ENCODE assay signal across 11 cellular contexts in the genomic region with DNA sequence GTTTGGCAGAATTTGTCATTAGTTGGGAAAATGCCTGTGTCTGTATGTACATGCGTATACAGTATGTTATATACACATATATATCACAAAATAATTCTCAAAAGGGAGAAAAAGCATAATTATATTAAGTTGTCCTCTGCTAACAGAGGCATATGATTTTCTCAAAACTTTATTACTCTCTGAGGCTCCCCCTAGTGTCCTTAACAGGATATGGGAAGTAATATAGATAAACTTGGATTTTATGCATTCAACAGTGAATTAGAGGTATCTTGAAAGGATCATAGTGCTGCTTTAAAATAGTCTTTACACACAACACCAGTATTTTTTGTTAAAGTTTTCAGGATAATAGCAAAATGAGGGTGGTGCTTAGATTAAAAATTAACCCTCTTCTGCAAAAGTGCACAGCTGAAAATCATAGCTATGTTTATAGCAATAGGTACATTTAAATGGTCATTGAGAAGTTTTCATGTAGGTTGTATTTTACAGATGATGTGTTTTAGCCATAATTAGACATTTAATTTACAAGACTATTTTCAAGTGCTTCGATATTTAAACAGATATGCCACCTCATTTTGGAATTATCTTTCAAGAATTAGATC.
DNase-seq lines count a peak whose midpoint lies in the region; ATAC-seq and TF ChIP-seq lines count a peak whose summit lies in the region.
"Had no signal": no experiment of that assay in that cellular context is flagged by ENCODE, and none has a peak within 500 bp of the region (broad histone marks: within the 10 kb centered on the region; RNA-seq: fewer than 3 reads in every experiment).

No MANE protein-coding gene starts in this region.

- H3K27me3 ChIP-seq in MM.1S (replicated peaks; ENCODE audit: insufficient read depth, low read length): no peaks in the 10 kb centered on the region

- intact Hi-C loops in Calu3 (cut with micrococcal nuclease; ENCODE audit: unreplicated experiment): no loop called here

- H3K4me2 ChIP-seq in MM.1S (ENCODE audit: low read depth, low read length): no peak overlapping the region

- H3K36me3 Mint-ChIP-seq in Calu3 (ENCODE audit: insufficient read depth, unreplicated experiment): no peaks in the 10 kb centered on the region
- H3K36me3 Mint-ChIP-seq: activated CD8-positive, alpha-beta memory T cell treated with anti-CD3 and anti-CD28 coated beads, Interleukin-2, amount 10 ng/mL, durations not matched to agents 7 days and 5 days; CD4-positive, CD25-positive, alpha-beta regulatory T cell had no signal

- H3K36me3 ChIP-seq in MM.1S (replicated peaks; ENCODE audit: insufficient read depth, low read length): no peaks in the 10 kb centered on the region

- no peak overlapping the region for H3K27ac Mint-ChIP-seq in Calu3 (ENCODE audit: unreplicated experiment)
- H3K27ac Mint-ChIP-seq: activated CD8-positive, alpha-beta memory T cell treated with anti-CD3 and anti-CD28 coated beads, Interleukin-2, amount 10 ng/mL, durations not matched to agents 7 days and 5 days; CD4-positive, CD25-positive, alpha-beta regulatory T cell had no signal

- H3K9me3 Mint-ChIP-seq in Calu3 (ENCODE audit: low read depth, unreplicated experiment): peaks cover 9% of the 10 kb centered on the region

- H3K4me1 Mint-ChIP-seq in Calu3 (ENCODE audit: low read depth, unreplicated experiment): no peaks in the 10 kb centered on the region
- H3K4me1 Mint-ChIP-seq: activated CD8-positive, alpha-beta memory T cell treated with anti-CD3 and anti-CD28 coated beads, Interleukin-2, amount 10 ng/mL, durations not matched to agents 7 days and 5 days had no signal

- no peaks in the 10 kb centered on the region for H3K79me2 ChIP-seq in MM.1S (ENCODE audit: low read length)

- CTCF ChIA-PET in Calu3 (lab: Charles Lee): no interaction called here

- no peak overlapping the region for H3K4me3 ChIP-seq in MM.1S (ENCODE audit: low read length)

- no TSS peak for BruUV-seq in Calu3 (replicated peaks; lab: Mats Ljungman, UMichigan)

- H3F3A ChIP-seq in MM.1S (ENCODE audit: insufficient read depth, low read length): no peaks in the 10 kb centered on the region

- H3K27me3 Mint-ChIP-seq in Calu3 (ENCODE audit: unreplicated experiment): no peaks in the 10 kb centered on the region
- H3K27me3 Mint-ChIP-seq: activated CD8-positive, alpha-beta memory T cell treated with anti-CD3 and anti-CD28 coated beads, Interleukin-2, amount 10 ng/mL, durations not matched to agents 7 days and 5 days; CD4-positive, CD25-positive, alpha-beta regulatory T cell had no signal

- peak; percentile 26 for DNase-seq in NCI-H146 (lab: John Stamatoyannopoulos, UW)
- DNase-seq in NCI-H146 treated with DMSO at 0.1 percent for 48 hours (lab: John Stamatoyannopoulos, UW; ENCODE audit: unreplicated experiment): no peak
- peak; percentile 34 for DNase-seq in MM.1S
- DNase-seq in dermis blood vessel endothelial cell: peak; percentile 1
- peak; percentile 4 for DNase-seq in renal cortical epithelial cell (ENCODE audit: low read depth)
- no peak for DNase-seq in Calu3
- DNase-seq in activated effector memory CD4-positive, alpha-beta T cell treated with anti-CD3 and anti-CD28 coated beads, Interleukin-2, amount 50 U/mL, for 16 hours: no peak
- DNase-seq: activated CD8-positive, alpha-beta memory T cell treated with anti-CD3 and anti-CD28 coated beads, Interleukin-2, amount 10 ng/mL, durations not matched to agents 7 days and 5 days; CD4-positive, CD25-positive, alpha-beta regulatory T cell; stimulated activated naive CD4-positive, alpha-beta T cell had no signal

- TF ChIP-seq CTCF in MM.1S (IDR thresholded peaks at IDR 0.05; ENCODE audit: low read length) (peak; percentile 62), Calu3 (IDR thresholded peaks at IDR 0.05; ENCODE audit: unreplicated experiment) (no peak)

- H3K9ac ChIP-seq in MM.1S (ENCODE audit: low read length): no peak overlapping the region

- H2AFZ ChIP-seq in MM.1S (ENCODE audit: low read length): no peak overlapping the region

- H3K4me3 Mint-ChIP-seq in Calu3 (ENCODE audit: low read depth, unreplicated experiment): no peak overlapping the region
- H3K4me3 Mint-ChIP-seq: activated CD8-positive, alpha-beta memory T cell treated with anti-CD3 and anti-CD28 coated beads, Interleukin-2, amount 10 ng/mL, durations not matched to agents 7 days and 5 days; CD4-positive, CD25-positive, alpha-beta regulatory T cell had no signal

- H3K4me1 ChIP-seq in MM.1S (ENCODE audit: low read length): no peaks in the 10 kb centered on the region

- no peaks in the 10 kb centered on the region for H3K9me2 ChIP-seq in MM.1S (replicated peaks; ENCODE audit: insufficient read depth, low read length)

- H3K9me3 ChIP-seq in MM.1S (replicated peaks; ENCODE audit: insufficient read depth, low read length): no peaks in the 10 kb centered on the region

- H4K20me1 ChIP-seq in MM.1S (ENCODE audit: insufficient read depth, low read length): no peaks in the 10 kb centered on the region

- H3K27ac ChIP-seq in MM.1S (ENCODE audit: low read length): no peak overlapping the region

- ATAC-seq in HG03025 (IDR thresholded peaks at IDR 0.05; ENCODE audit: low FRiP score, unreplicated experiment): no peak
- ATAC-seq: activated CD8-positive, alpha-beta memory T cell treated with anti-CD3 and anti-CD28 coated beads, Interleukin-2, amount 10 ng/mL, durations not matched to agents 7 days and 5 days had no signal

Comparison
In these comparisons a context has a peak if more than half of its experiments do, and no peak if none do; other contexts are left out.
1. DNase-seq: peak in NCI-H146 (single experiment), MM.1S (single experiment), dermis blood vessel endothelial cell (single experiment) and renal cortical epithelial cell (single experiment); none in NCI-H146 treated with DMSO at 0.1 percent for 48 hours (single experiment), Calu3 (single experiment) and activated effector memory CD4-positive, alpha-beta T cell treated with anti-CD3 and anti-CD28 coated beads, Interleukin-2, amount 50 U/mL, for 16 hours (single experiment).